ENCODE assay signal across 1 cellular context in genomic region chr15:73140154-73140553, GRCh38.
TF ChIP-seq lines count a peak whose summit lies in the region.

No MANE protein-coding gene starts in this region.

TF ChIP-seq in SK-N-SH treated with all-trans-retinoic acid at 6 μM for 48 hours, 23 proteins besides CTCF, POLR2A, EP300 and RAD21 (continued from another document):
- TF ChIP-seq, protein P1, sequence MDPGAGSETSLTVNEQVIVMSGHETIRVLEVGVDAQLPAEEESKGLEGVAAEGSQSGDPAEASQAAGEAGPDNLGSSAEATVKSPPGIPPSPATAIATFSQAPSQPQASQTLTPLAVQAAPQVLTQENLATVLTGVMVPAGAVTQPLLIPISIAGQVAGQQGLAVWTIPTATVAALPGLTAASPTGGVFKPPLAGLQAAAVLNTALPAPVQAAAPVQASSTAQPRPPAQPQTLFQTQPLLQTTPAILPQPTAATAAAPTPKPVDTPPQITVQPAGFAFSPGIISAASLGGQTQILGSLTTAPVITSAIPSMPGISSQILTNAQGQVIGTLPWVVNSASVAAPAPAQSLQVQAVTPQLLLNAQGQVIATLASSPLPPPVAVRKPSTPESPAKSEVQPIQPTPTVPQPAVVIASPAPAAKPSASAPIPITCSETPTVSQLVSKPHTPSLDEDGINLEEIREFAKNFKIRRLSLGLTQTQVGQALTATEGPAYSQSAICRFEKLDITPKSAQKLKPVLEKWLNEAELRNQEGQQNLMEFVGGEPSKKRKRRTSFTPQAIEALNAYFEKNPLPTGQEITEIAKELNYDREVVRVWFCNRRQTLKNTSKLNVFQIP (CRISPR knock-in tag; IDR thresholded peaks at IDR 0.05; ENCODE audit: borderline replicate concordance, low read depth), result no peak
- TF ChIP-seq, protein P2, sequence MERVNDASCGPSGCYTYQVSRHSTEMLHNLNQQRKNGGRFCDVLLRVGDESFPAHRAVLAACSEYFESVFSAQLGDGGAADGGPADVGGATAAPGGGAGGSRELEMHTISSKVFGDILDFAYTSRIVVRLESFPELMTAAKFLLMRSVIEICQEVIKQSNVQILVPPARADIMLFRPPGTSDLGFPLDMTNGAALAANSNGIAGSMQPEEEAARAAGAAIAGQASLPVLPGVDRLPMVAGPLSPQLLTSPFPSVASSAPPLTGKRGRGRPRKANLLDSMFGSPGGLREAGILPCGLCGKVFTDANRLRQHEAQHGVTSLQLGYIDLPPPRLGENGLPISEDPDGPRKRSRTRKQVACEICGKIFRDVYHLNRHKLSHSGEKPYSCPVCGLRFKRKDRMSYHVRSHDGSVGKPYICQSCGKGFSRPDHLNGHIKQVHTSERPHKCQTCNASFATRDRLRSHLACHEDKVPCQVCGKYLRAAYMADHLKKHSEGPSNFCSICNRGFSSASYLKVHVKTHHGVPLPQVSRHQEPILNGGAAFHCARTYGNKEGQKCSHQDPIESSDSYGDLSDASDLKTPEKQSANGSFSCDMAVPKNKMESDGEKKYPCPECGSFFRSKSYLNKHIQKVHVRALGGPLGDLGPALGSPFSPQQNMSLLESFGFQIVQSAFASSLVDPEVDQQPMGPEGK (CRISPR knock-in tag; IDR thresholded peaks at IDR 0.05; ENCODE audit: borderline replicate concordance), result no peak
- TF ChIP-seq ARNTL (CRISPR knock-in tag; IDR thresholded peaks at IDR 0.05; ENCODE audit: borderline replicate concordance, low read depth) (no peak), ISL1 (CRISPR knock-in tag; IDR thresholded peaks at IDR 0.05) (peak; percentile 35; the same call in 1 of the 2 replicates), CSRNP3 (CRISPR knock-in tag; IDR thresholded peaks at IDR 0.05) (no peak)
